Comparison of ENCODE assay signal across 8 cellular contexts in genomic region chr7:120554960-120555571, GRCh38.
DNase-seq lines count a peak whose midpoint lies in the region; ATAC-seq and TF ChIP-seq lines count a peak whose summit lies in the region.

No MANE protein-coding gene starts in this region.

- H3K4me1 ChIP-seq in DND-41 (ENCODE audit: insufficient read depth, low read length) = peaks cover 5% of the 10 kb centered on the region; the same call in 1 of the 2 replicates

- DNase-seq in DND-41 (peak; percentile 27), NCI-H345 (lab: John Stamatoyannopoulos, UW) (peak; percentile 53), brain microvascular endothelial cell (peak; percentile 64), left lobe of liver (ENCODE audit: low spot score) (no peak), islet precursor cell (no peak)
- no peak for DNase-seq in activated CD8-positive, alpha-beta memory T cell treated with anti-CD3 and anti-CD28 coated beads, Interleukin-2, amount 50 U/mL, for 48 hours

- ATAC-seq in DND-41 (ENCODE audit: insufficient read depth, low read depth) = peak; percentile 77
- peak; percentile 60 for ATAC-seq in GM19438 (IDR thresholded peaks at IDR 0.05; ENCODE audit: low read depth, unreplicated experiment)
- ATAC-seq in HG03378 (IDR thresholded peaks at IDR 0.05; ENCODE audit: unreplicated experiment) = peak; percentile 72
- peak; percentile 88 for ATAC-seq in left lobe of liver

- H3K79me2 ChIP-seq in DND-41 (ENCODE audit: insufficient read depth, low read length) = no peaks in the 10 kb centered on the region

- H3K27me3 ChIP-seq in DND-41 (ENCODE audit: insufficient read depth, low read length, poor library complexity) (peaks cover 5% of the 10 kb centered on the region), brain microvascular endothelial cell (replicated peaks) (no peaks in the 10 kb centered on the region)

- in situ Hi-C loops in brain microvascular endothelial cell (cut with HindIII; ENCODE audit: low pct_ligation_motif_present, low sequenced_read_pairs) = no loop called here

- H3K27ac ChIP-seq in DND-41 (ENCODE audit: low read length) = no peak overlapping the region
- H3K27ac ChIP-seq in brain microvascular endothelial cell = no peak overlapping the region

- peak; percentile 66 for TF ChIP-seq CTCF in DND-41 (IDR thresholded peaks at IDR 0.05; ENCODE audit: borderline replicate concordance, extremely low read depth, low read length, poor library complexity, severe bottlenecking)
- TF ChIP-seq CTCF in brain microvascular endothelial cell (IDR thresholded peaks at IDR 0.05; ENCODE audit: low read depth, low read length, missing control alignments) = peak; percentile 78

- H3K36me3 ChIP-seq in DND-41 (ENCODE audit: insufficient read depth, low read length) = no peaks in the 10 kb centered on the region
- H3K36me3 ChIP-seq in brain microvascular endothelial cell (replicated peaks) = no peaks in the 10 kb centered on the region

- no peaks in the 10 kb centered on the region for H3K9me3 ChIP-seq in DND-41 (ENCODE audit: insufficient read depth, low read length, severe bottlenecking)

- H2AFZ ChIP-seq in DND-41 (ENCODE audit: low read depth, low read length) = no peak overlapping the region

- H3K9ac ChIP-seq in DND-41 (ENCODE audit: low read depth, low read length) = no peak overlapping the region

- H3K4me3 ChIP-seq in DND-41 (ENCODE audit: low read depth in 1 of 2, low read length in 2 of 2) = no peak overlapping the region
- H3K4me3 ChIP-seq in brain microvascular endothelial cell (ENCODE audit: low read depth, low read length) = no peak overlapping the region

- no peaks in the 10 kb centered on the region for H4K20me1 ChIP-seq in DND-41 (ENCODE audit: insufficient read depth, low read length)

- no peak overlapping the region for H3K4me2 ChIP-seq in DND-41 (ENCODE audit: insufficient read depth, low read length)

Comparison
In these comparisons a context has a peak if more than half of its experiments do, and no peak if none do; other contexts are left out.
1. DNase-seq: peak in DND-41 (single experiment), NCI-H345 (single experiment) and brain microvascular endothelial cell (single experiment); none in left lobe of liver (single experiment), islet precursor cell (single experiment) and activated CD8-positive, alpha-beta memory T cell treated with anti-CD3 and anti-CD28 coated beads, Interleukin-2, amount 50 U/mL, for 48 hours (single experiment).
2. Peak in every context shown above with its lines, with median percentiles within 50 percentile points of each other: ATAC-seq.